In genomic region chr17:34706029-34706428, GRCh38 we compare ENCODE assay signal across 12 cellular contexts.
DNase-seq lines count a peak whose midpoint lies in the region; ATAC-seq and TF ChIP-seq lines count a peak whose summit lies in the region.
"Had no signal": no experiment of that assay in that cellular context is flagged by ENCODE, and none has a peak within 500 bp of the region (broad histone marks: within the 10 kb centered on the region; RNA-seq: fewer than 3 reads in every experiment).

No MANE protein-coding gene starts in this region.

- H3K4me2 ChIP-seq in IMR-90 (ENCODE audit: low read depth, low read length) = no peak overlapping the region

- in situ Hi-C loops in IMR-90 (cut with MboI; ENCODE audit: low sequenced_read_pairs) = no loop called here

- WGBS in IMR-90 (ENCODE audit: extremely low coverage in 2 of 2, insufficient read length in 1 of 2), 2 experiments = no CpG with 5 or more reads among the region's 4 CpGs

- H4K91ac ChIP-seq in IMR-90 (ENCODE audit: insufficient read depth, low read depth, low read length) = no peak overlapping the region

- H2BK20ac ChIP-seq in IMR-90 (ENCODE audit: low read depth, low read length) = no peak overlapping the region

- no TSS peak for BruUV-seq in Calu3 (replicated peaks; lab: Mats Ljungman, UMichigan)
- BruUV-seq in IMR-90 (replicated peaks; lab: Mats Ljungman, UMichigan) = no TSS peak

- H3K36me3 Mint-ChIP-seq in Calu3 (ENCODE audit: insufficient read depth, unreplicated experiment) = no peaks in the 10 kb centered on the region
- no peaks in the 10 kb centered on the region for H3K36me3 Mint-ChIP-seq in activated CD8-positive, alpha-beta T cell treated with anti-CD3 and anti-CD28 coated beads for 36 hours (ENCODE audit: low read depth)
- no peaks in the 10 kb centered on the region for H3K36me3 Mint-ChIP-seq in glutamatergic neuron (ENCODE audit: unreplicated experiment)
- H3K36me3 Mint-ChIP-seq: activated naive CD4-positive, alpha-beta T cell treated with anti-CD3 and anti-CD28 coated beads, Interleukin-2, amount 50 U/mL, for 24 hours had no signal

- H3K9me3 ChIP-seq in IMR-90 (ENCODE audit: control insufficient read depth, insufficient read depth, low read length) = no peaks in the 10 kb centered on the region
- H3K9me3 ChIP-seq: stomach had no signal

- peaks cover 17% of the 10 kb centered on the region for H3K27me3 Mint-ChIP-seq in Calu3 (ENCODE audit: unreplicated experiment)
- peaks cover 25% of the 10 kb centered on the region for H3K27me3 Mint-ChIP-seq in activated CD8-positive, alpha-beta T cell treated with anti-CD3 and anti-CD28 coated beads for 36 hours
- no peaks in the 10 kb centered on the region for H3K27me3 Mint-ChIP-seq in glutamatergic neuron (ENCODE audit: unreplicated experiment)

- no peak overlapping the region for H3K4ac ChIP-seq in IMR-90 (ENCODE audit: low read depth, low read length)

- H3K4me3 ChIP-seq in IMR-90 (ENCODE audit: insufficient read depth, low read depth, low read length) = no peak overlapping the region
- H3K4me3 ChIP-seq: lung, stomach had no signal

- H3K27ac ChIP-seq in IMR-90 (ENCODE audit: insufficient read depth, low read length) = no peak overlapping the region
- H3K27ac ChIP-seq: stomach had no signal

- peaks cover 17% of the 10 kb centered on the region for H3K4me1 Mint-ChIP-seq in Calu3 (ENCODE audit: low read depth, unreplicated experiment)
- no peaks in the 10 kb centered on the region for H3K4me1 Mint-ChIP-seq in activated CD8-positive, alpha-beta T cell treated with anti-CD3 and anti-CD28 coated beads for 36 hours (ENCODE audit: low read depth)
- peaks cover 13% of the 10 kb centered on the region for H3K4me1 Mint-ChIP-seq in glutamatergic neuron (ENCODE audit: low read depth, unreplicated experiment)
- H3K4me1 Mint-ChIP-seq: activated naive CD4-positive, alpha-beta T cell treated with anti-CD3 and anti-CD28 coated beads, Interleukin-2, amount 50 U/mL, for 24 hours had no signal

- no peak overlapping the region for H2BK5ac ChIP-seq in IMR-90 (ENCODE audit: low read depth, low read length, poor library complexity, severe bottlenecking)

- no peaks in the 10 kb centered on the region for H3K4me1 ChIP-seq in IMR-90 (ENCODE audit: control insufficient read depth, insufficient read depth, low read length)
- H3K4me1 ChIP-seq: stomach had no signal

- DNase-seq in Calu3 = peak; percentile 63
- peak; percentile 1 for DNase-seq in IMR-90
- peak; percentile 26 for DNase-seq in activated CD8-positive, alpha-beta T cell treated with anti-CD3 and anti-CD28 coated beads for 36 hours
- DNase-seq in islet precursor cell = peak; percentile 60
- DNase-seq in H4 (ENCODE audit: low spot score) = no peak
- DNase-seq in COLO668 (lab: John Stamatoyannopoulos, UW; ENCODE audit: unreplicated experiment) = no peak
- no peak for DNase-seq in activated gamma-delta T cell (lab: John Stamatoyannopoulos, UW)
- DNase-seq in glutamatergic neuron = no peak
- DNase-seq: NCI-H446, stomach had no signal

- H2BK120ac ChIP-seq in IMR-90 (ENCODE audit: low read depth, low read length) = no peak overlapping the region

- ATAC-seq in IMR-90 (ENCODE audit: low read depth) = peak; percentile 62
- ATAC-seq in activated CD8-positive, alpha-beta T cell treated with anti-CD3 and anti-CD28 coated beads for 36 hours = no peak

- no peaks in the 10 kb centered on the region for H3K9me1 ChIP-seq in IMR-90 (ENCODE audit: insufficient read depth, low read length)

- no peak overlapping the region for H3K23ac ChIP-seq in IMR-90 (ENCODE audit: low read depth, low read length)

- H3K79me1 ChIP-seq in IMR-90 (ENCODE audit: low read depth in 1 of 2, low read length in 2 of 2) = no peaks in the 10 kb centered on the region

- no peaks in the 10 kb centered on the region for H3K27me3 ChIP-seq in IMR-90 (ENCODE audit: control insufficient read depth, insufficient read depth, low read length)

- H3K9me3 Mint-ChIP-seq in Calu3 (ENCODE audit: low read depth, unreplicated experiment) (no peaks in the 10 kb centered on the region), glutamatergic neuron (ENCODE audit: unreplicated experiment) (no peaks in the 10 kb centered on the region)
- H3K9me3 Mint-ChIP-seq in activated CD8-positive, alpha-beta T cell treated with anti-CD3 and anti-CD28 coated beads for 36 hours = no peaks in the 10 kb centered on the region

- no peak overlapping the region for H3K56ac ChIP-seq in IMR-90 (ENCODE audit: extremely low read depth, insufficient read depth, low read length)

- no peaks in the 10 kb centered on the region; the same call in 1 of the 2 replicates for H4K20me1 ChIP-seq in IMR-90 (ENCODE audit: insufficient read depth, low read length)

- no peak overlapping the region for H3K14ac ChIP-seq in IMR-90 (replicated peaks; ENCODE audit: low read depth, low read length)

- no peak overlapping the region for H3K9ac ChIP-seq in IMR-90 (ENCODE audit: low read depth, low read length)

- POLR2A ChIA-PET in IMR-90 (lab: Charles Lee; ENCODE audit: unreplicated experiment) = no interaction called here
- POLR2A ChIA-PET in activated CD8-positive, alpha-beta T cell treated with anti-CD3 and anti-CD28 coated beads for 36 hours (lab: Charles Lee) = interaction anchor here (0.7 to 1.4 kb wide), 2 partner anchors 13 to 421 kb away, joined by 3 read pairs; no protein-coding TSS in a partner anchor

- no peak for TF ChIP-seq RAD21 in IMR-90 (IDR thresholded peaks at IDR 0.05; ENCODE audit: low read length)

- dilution Hi-C loops in IMR-90 (cut with HindIII; ENCODE audit: low sequenced_read_pairs, unreplicated experiment) = no loop called here

- H3K27ac Mint-ChIP-seq in Calu3 (ENCODE audit: unreplicated experiment) (no peak overlapping the region), glutamatergic neuron (ENCODE audit: unreplicated experiment) (no peak overlapping the region)
- H3K27ac Mint-ChIP-seq in activated CD8-positive, alpha-beta T cell treated with anti-CD3 and anti-CD28 coated beads for 36 hours = no peak overlapping the region
- H3K27ac Mint-ChIP-seq: activated naive CD4-positive, alpha-beta T cell treated with anti-CD3 and anti-CD28 coated beads, Interleukin-2, amount 50 U/mL, for 24 hours had no signal

- H2AK9ac ChIP-seq in IMR-90 (replicated peaks; ENCODE audit: low read depth, low read length, poor library complexity) = no peak overlapping the region

- H3K18ac ChIP-seq in IMR-90 (ENCODE audit: low read depth, low read length) = no peak overlapping the region

- intact Hi-C loops in Calu3 (cut with micrococcal nuclease; ENCODE audit: unreplicated experiment) = no loop called here
- intact Hi-C loops in IMR-90 (cut with micrococcal nuclease) = no loop called here
- intact Hi-C loops in activated CD8-positive, alpha-beta T cell treated with anti-CD3 and anti-CD28 coated beads for 36 hours (cut with micrococcal nuclease) = no loop called here

- CTCF ChIA-PET in Calu3 (lab: Charles Lee) = interaction anchor here (0.8 to 0.9 kb wide), 3 partner anchors 12 to 20 kb away, joined by 3 to 4 read pairs (median 3); no protein-coding TSS in a partner anchor
- CTCF ChIA-PET in IMR-90 (lab: Yijun Ruan, JAX) = no interaction called here
- CTCF ChIA-PET in activated CD8-positive, alpha-beta T cell treated with anti-CD3 and anti-CD28 coated beads for 36 hours (lab: Charles Lee) = no interaction called here

- no peak overlapping the region for H4K8ac ChIP-seq in IMR-90 (ENCODE audit: low read depth in 2 of 2, low read length in 2 of 2)

- H4K5ac ChIP-seq in IMR-90 (ENCODE audit: low read depth, low read length) = no peak overlapping the region

- no peak for TF ChIP-seq POLR2A in IMR-90 (IDR thresholded peaks at IDR 0.05; ENCODE audit: low read depth, low read length)

- no peak overlapping the region for H2AK5ac ChIP-seq in IMR-90 (ENCODE audit: low read depth, low read length)

- TF ChIP-seq CTCF in Calu3 (IDR thresholded peaks at IDR 0.05; ENCODE audit: unreplicated experiment) = no peak
- TF ChIP-seq CTCF in IMR-90 (conservative IDR thresholded peaks at IDR 0.05; ENCODE audit: low read depth, low read length) = no peak
- TF ChIP-seq CTCF in activated CD8-positive, alpha-beta T cell treated with anti-CD3 and anti-CD28 coated beads for 36 hours (IDR thresholded peaks at IDR 0.05) = no peak
- no peak for TF ChIP-seq CTCF in glutamatergic neuron (IDR thresholded peaks at IDR 0.05; ENCODE audit: partially characterized antibody, unreplicated experiment)

- no peak overlapping the region for H2BK15ac ChIP-seq in IMR-90 (ENCODE audit: low read depth, low read length)

- H3K4me3 Mint-ChIP-seq in Calu3 (ENCODE audit: low read depth, unreplicated experiment) (no peak overlapping the region), glutamatergic neuron (ENCODE audit: unreplicated experiment) (no peak overlapping the region)
- H3K4me3 Mint-ChIP-seq in activated CD8-positive, alpha-beta T cell treated with anti-CD3 and anti-CD28 coated beads for 36 hours = no peak overlapping the region
- H3K4me3 Mint-ChIP-seq: activated naive CD4-positive, alpha-beta T cell treated with anti-CD3 and anti-CD28 coated beads, Interleukin-2, amount 50 U/mL, for 24 hours had no signal

- no peak overlapping the region for H2AFZ ChIP-seq in IMR-90 (replicated peaks; ENCODE audit: low read length, poor library complexity)

- no peaks in the 10 kb centered on the region for H3K36me3 ChIP-seq in IMR-90 (ENCODE audit: control insufficient read depth, insufficient read depth, low read length)
- H3K36me3 ChIP-seq: stomach had no signal

TF ChIP-seq in IMR-90, 13 proteins besides CTCF, POLR2A, EP300 and RAD21 (continues in another document):
- TF ChIP-seq USF2 (IDR thresholded peaks at IDR 0.05; ENCODE audit: low read depth, low read length) (no peak), RCOR1 (IDR thresholded peaks at IDR 0.05; ENCODE audit: insufficient replicate concordance, low read length) (no peak), MAZ (IDR thresholded peaks at IDR 0.05; ENCODE audit: borderline replicate concordance, low read depth, low read length) (no peak), CHD1 (IDR thresholded peaks at IDR 0.05; ENCODE audit: low read depth, low read length) (no peak), ELK1 (IDR thresholded peaks at IDR 0.05; ENCODE audit: borderline replicate concordance, low read depth, low read length) (no peak)

Comparison
In these comparisons a context has a peak if more than half of its experiments do, and no peak if none do; other contexts are left out.
1. DNase-seq: peak in Calu3 (single experiment), IMR-90 (single experiment), activated CD8-positive, alpha-beta T cell treated with anti-CD3 and anti-CD28 coated beads for 36 hours (single experiment) and islet precursor cell (single experiment); none in H4 (single experiment), COLO668 (single experiment), activated gamma-delta T cell (single experiment) and glutamatergic neuron (single experiment).